ENCODE assay signal across 8 cellular contexts in the genomic region with DNA sequence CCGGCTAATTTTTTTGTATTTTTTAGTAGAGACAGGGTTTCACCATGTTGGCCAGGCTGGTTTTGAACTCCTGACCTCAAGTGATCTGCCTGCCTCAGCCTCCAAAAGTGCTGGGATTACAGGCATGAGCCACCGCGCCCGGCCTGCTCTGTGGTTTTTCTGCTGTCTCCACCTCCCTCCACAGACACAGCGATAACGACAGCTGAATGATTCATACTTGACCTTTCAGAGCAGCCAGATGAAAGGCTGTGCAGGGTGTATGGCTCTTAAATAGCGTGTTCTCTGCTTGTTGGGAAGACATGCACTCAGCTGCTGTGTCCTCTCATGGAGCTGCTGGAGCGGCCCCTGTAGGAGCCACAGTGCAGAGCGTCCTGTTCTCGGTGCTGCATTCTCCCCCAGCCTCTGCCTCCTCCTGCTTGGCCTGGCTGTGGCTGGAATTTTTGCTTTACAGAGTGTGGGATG.
DNase-seq lines count a peak whose midpoint lies in the region; ATAC-seq and TF ChIP-seq lines count a peak whose summit lies in the region.
"Not testable (repeated sequence)": the region's sequence is repeated elsewhere in the genome, so short reads cannot be mapped to it uniquely, and the experiment has no call there.

No MANE protein-coding gene starts in this region.

- not testable (repeated sequence) for H3K4me3 ChIP-seq in AG10803 (ENCODE audit: low read length); effector memory CD4-positive, alpha-beta T cell (ENCODE audit: insufficient read depth, low read depth, low read length, poor library complexity, severe bottlenecking); right lobe of liver

- not testable (repeated sequence) for H3K9me3 ChIP-seq in effector memory CD4-positive, alpha-beta T cell (ENCODE audit: control insufficient read depth, low read length); right lobe of liver

- DNase-seq in AG10803 (ENCODE audit: low read depth) (peak; percentile 96), GM20000 (ENCODE audit: low spot score) (peak; percentile 63), M059J (ENCODE audit: low read depth) (peak; percentile 99), SIG-M5 treated with dmso at 0.1 percent for 504 hours (lab: John Stamatoyannopoulos, UW; ENCODE audit: unreplicated experiment) (peak; percentile 86), activated T-cell treated with anti-CD3 and anti-CD28 coated beads for 4 hours (peak; percentile 49), right lobe of liver (peak in 1 of 3 donors; percentile 48)
- DNase-seq in effector memory CD4-positive, alpha-beta T cell: peak; percentile 16 to 58 (median 44)
- DNase-seq in stimulated activated CD4-positive, alpha-beta T cell treated with anti-CD3 and anti-CD28 coated beads, Interleukin-4, amount 100 ng/mL, for 4 hours: peak; percentile 65 to 80

- not testable (repeated sequence) for H3K27me3 ChIP-seq in effector memory CD4-positive, alpha-beta T cell (replicated peaks; ENCODE audit: control insufficient read depth, insufficient read depth, low read length, poor library complexity, severe bottlenecking); right lobe of liver

- H3K36me3 ChIP-seq in effector memory CD4-positive, alpha-beta T cell (ENCODE audit: control insufficient read depth, insufficient read depth, low read length): peaks cover 42% of the 10 kb centered on the region
- not testable (repeated sequence) for H3K36me3 ChIP-seq in right lobe of liver

- intact Hi-C loops in right lobe of liver (cut with DNase I): not testable (repeated sequence)

- TF ChIP-seq POLR2A in right lobe of liver (IDR thresholded peaks at IDR 0.05): not testable (repeated sequence)

- H3K27ac ChIP-seq in effector memory CD4-positive, alpha-beta T cell (ENCODE audit: insufficient read depth, low read length, poor library complexity, severe bottlenecking): peak overlapping the region; percentile 27
- not testable (repeated sequence) for H3K27ac ChIP-seq in right lobe of liver

- 40% methylated on average over 7 of the region's 10 CpGs for WGBS in right lobe of liver (ENCODE audit: insufficient coverage, low coverage, low lambda C conversion rate, missing lambda C conversion rate)

- not testable (repeated sequence) for H3K4me1 ChIP-seq in effector memory CD4-positive, alpha-beta T cell (ENCODE audit: control insufficient read depth, insufficient read depth, low read length, poor library complexity, severe bottlenecking); right lobe of liver

- TF ChIP-seq CTCF in AG10803 (conservative IDR thresholded peaks at IDR 0.05; ENCODE audit: low read length) (peak; percentile 76), GM20000 (IDR thresholded peaks at IDR 0.05; ENCODE audit: extremely low read depth, missing control alignments) (peak; percentile 21), right lobe of liver (IDR thresholded peaks at IDR 0.05) (peak in 3 of 4 donors; percentile 5 to 12 (median 12))

- ATAC-seq in right lobe of liver: peak; percentile 77 to 92 (median 82)

Comparison
In these comparisons a context has a peak if more than half of its experiments do, and no peak if none do; other contexts are left out.
1. CTCF ChIP-seq: peak in every context shown above with its lines; median percentile 76 in AG10803; 21 in GM20000; 12 in right lobe of liver.